In genomic region chr3:96182756-96183155, GRCh38 we compare ENCODE assay signal across 25 cellular contexts.
"Had no signal": no experiment of that assay in that cellular context is flagged by ENCODE, and none has a peak within 500 bp of the region (broad histone marks: within the 10 kb centered on the region; RNA-seq: fewer than 3 reads in every experiment).

No MANE protein-coding gene starts in this region.

- H3K27ac ChIP-seq: ascending aorta, coronary artery, hepatocyte, lower lobe of right lung, testis, upper lobe of left lung, VCaP had no signal

- H3K4me3 ChIP-seq: ascending aorta, coronary artery, hepatocyte, lower lobe of right lung, testis, upper lobe of left lung had no signal

- H3K9me3 ChIP-seq: ascending aorta, lower lobe of right lung, testis, upper lobe of left lung had no signal

- H3K36me3 ChIP-seq: ascending aorta, lower lobe of right lung, upper lobe of left lung had no signal

- H3K4me1 ChIP-seq: ascending aorta, lower lobe of right lung, testis, upper lobe of left lung had no signal

- H3K27me3 ChIP-seq: ascending aorta, hepatocyte, testis, upper lobe of left lung had no signal

- ATAC-seq: activated CD8-positive, alpha-beta memory T cell treated with anti-CD3 and anti-CD28 coated beads, Interleukin-2, amount 10 ng/mL, durations not matched to agents 7 days and 5 days; activated CD8-positive, alpha-beta T cell treated with anti-CD3 and anti-CD28 coated beads for 36 hours; activated naive CD4-positive, alpha-beta T cell treated with anti-CD3 and anti-CD28 coated beads, Interleukin-2, amount 50 U/mL, for 72 hours; left lobe of liver; lower lobe of right lung; naive thymus-derived CD4-positive, alpha-beta T cell; T-cell had no signal

- DNase-seq: activated CD4-positive, alpha-beta T cell treated with anti-CD3 and anti-CD28 coated beads, Interleukin-2, amount 10 ng/mL, durations not matched to agents 7 days and 5 days; activated CD4-positive, CD25-positive, alpha-beta regulatory T cell treated with anti-CD3 and anti-CD28 coated beads, Interleukin-2, amount 50 U/mL, for 72 hours; activated CD8-positive, alpha-beta memory T cell treated with anti-CD3 and anti-CD28 coated beads, Interleukin-2, amount 10 ng/mL, durations not matched to agents 7 days and 5 days; activated CD8-positive, alpha-beta T cell treated with anti-CD3 and anti-CD28 coated beads for 36 hours; activated gamma-delta T cell; activated T-cell treated with anti-CD3 and anti-CD28 coated beads for 4 hours; cerebellar nuclear complex; endodermal cell; foreskin melanocyte; glutamatergic neuron; immature natural killer cell; lower lobe of right lung; naive thymus-derived CD4-positive, alpha-beta T cell; posterior cingulate gyrus; stimulated activated CD4-positive, alpha-beta T cell treated with anti-CD3 and anti-CD28 coated beads, Interleukin-4, amount 100 ng/mL, for 1 hour; stimulated activated naive CD4-positive, alpha-beta T cell; T-cell; testis; upper lobe of left lung had no signal
